1 cellular context compared by ENCODE assay signal in genomic region chr2:1796581-1796930, GRCh38.
TF ChIP-seq lines count a peak whose summit lies in the region.

No MANE protein-coding gene starts in this region.

TF ChIP-seq in H1, 55 proteins besides CTCF, POLR2A, EP300 and RAD21:
- no peak for TF ChIP-seq EGR1 (IDR thresholded peaks at IDR 0.05; ENCODE audit: borderline replicate concordance, low read depth, low read length)
- TF ChIP-seq SIN3A (conservative IDR thresholded peaks at IDR 0.05 in 1 of 2, IDR thresholded peaks at IDR 0.05 in 1 of 2; ENCODE audit: low read depth in 1 of 2, low read length in 2 of 2), result no peak
- no peak for TF ChIP-seq ASH2L (IDR thresholded peaks at IDR 0.05; ENCODE audit: low read length)
- TF ChIP-seq CHD2 (IDR thresholded peaks at IDR 0.05; ENCODE audit: low read length), result no peak
- TF ChIP-seq ZNF274 (IDR thresholded peaks at IDR 0.05; ENCODE audit: borderline replicate concordance, extremely low read depth, low read length), result no peak
- TF ChIP-seq CBX8 (IDR thresholded peaks at IDR 0.05; ENCODE audit: borderline replicate concordance, low read depth, low read length), result no peak
- TF ChIP-seq CBX5 (IDR thresholded peaks at IDR 0.05; ENCODE audit: low read depth, low read length), result no peak
- no peak for TF ChIP-seq JUN (IDR thresholded peaks at IDR 0.05; ENCODE audit: low read depth, low read length)
- no peak for TF ChIP-seq SP1 (IDR thresholded peaks at IDR 0.05; ENCODE audit: low read depth, low read length)
- TF ChIP-seq RBBP5 (IDR thresholded peaks at IDR 0.05; ENCODE audit: borderline replicate concordance, low read depth, low read length), result no peak
- TF ChIP-seq KDM5A (IDR thresholded peaks at IDR 0.05; ENCODE audit: low read length), result no peak
- TF ChIP-seq GABPA (IDR thresholded peaks at IDR 0.05; ENCODE audit: borderline replicate concordance, insufficient read depth, low read length), result no peak
- no peak for TF ChIP-seq RNF2 (IDR thresholded peaks at IDR 0.05; ENCODE audit: borderline replicate concordance, low read depth, low read length, missing control alignments, poor library complexity, severe bottlenecking)
- TF ChIP-seq NANOG (IDR thresholded peaks at IDR 0.05; ENCODE audit: insufficient read depth, low read depth, low read length, poor library complexity, severe bottlenecking), result no peak
- no peak for TF ChIP-seq KDM4A (IDR thresholded peaks at IDR 0.05; ENCODE audit: low read depth, low read length, severe bottlenecking)
- TF ChIP-seq RXRA (IDR thresholded peaks at IDR 0.05; ENCODE audit: insufficient read depth, low read depth, low read length), result no peak
